In the genomic region with DNA sequence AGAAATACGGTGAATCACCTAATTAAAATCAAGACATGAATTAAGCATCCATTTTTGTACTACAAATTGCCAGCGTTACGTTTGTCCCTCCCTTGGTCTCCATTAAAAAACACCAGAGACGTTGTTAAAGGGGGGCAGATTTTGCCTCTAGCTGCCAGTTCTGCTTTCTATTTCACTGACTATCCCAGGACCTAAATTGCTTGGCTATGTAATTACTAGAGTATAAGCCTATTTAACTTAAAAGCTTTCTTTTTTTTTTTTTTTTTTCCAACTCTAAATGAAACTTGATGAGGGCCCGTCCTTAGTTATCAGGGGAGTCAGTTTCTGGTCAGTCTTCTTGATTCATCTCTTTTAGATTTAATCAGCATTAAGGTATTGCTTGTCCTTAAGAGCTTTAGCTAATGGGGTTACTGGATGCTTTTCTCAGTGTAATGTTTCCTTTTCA, we compare ENCODE assay signal across 8 cellular contexts. TPM values are rescaled to one million over a fixed set of nuclear protein-coding genes. Genes with fewer than 3 reads are reported as not detected.
DNase-seq lines count a peak whose midpoint lies in the region; ATAC-seq and TF ChIP-seq lines count a peak whose summit lies in the region.

No MANE protein-coding gene starts in this region.

- H3K27me3 ChIP-seq in DND-41 (ENCODE audit: insufficient read depth, low read length, poor library complexity) (peaks cover 20% of the 10 kb centered on the region), KMS-11 (ENCODE audit: insufficient read depth, low read depth) (no peaks in the 10 kb centered on the region), iPS-15b (ENCODE audit: control insufficient read depth, insufficient read depth, low read length) (no peaks in the 10 kb centered on the region), spleen (replicated peaks in 1 of 7) (no peaks in the 10 kb centered on the region)

- peaks cover 1% of the 10 kb centered on the region for H3K27me3 Mint-ChIP-seq in activated naive CD8-positive, alpha-beta T cell

- H3K4me2 ChIP-seq in DND-41 (ENCODE audit: insufficient read depth, low read length) (peak overlapping the region; percentile 98), KMS-11 (peak overlapping the region; percentile 40)

- no peak for DNase-seq in DND-41
- no peak for DNase-seq in spleen
- DNase-seq in NK-92 treated with Interleukin-12 subunit alpha and Interleukin-12 subunit beta, amount 100 ng/mL, for 24 hours (lab: John Stamatoyannopoulos, UW) = no peak
- DNase-seq in omental fat pad (ENCODE audit: low spot score) = no peak

- peaks cover 16% of the 10 kb centered on the region for H3K36me3 ChIP-seq in DND-41 (ENCODE audit: insufficient read depth, low read length)
- no peaks in the 10 kb centered on the region for H3K36me3 ChIP-seq in KMS-11 (ENCODE audit: insufficient read depth)
- no peaks in the 10 kb centered on the region for H3K36me3 ChIP-seq in iPS-15b (ENCODE audit: control insufficient read depth, insufficient read depth, low read length)
- H3K36me3 ChIP-seq in spleen = peaks cover 0 to 14% (median 0%) of the 10 kb centered on the region in 6 donors

- H3K4me1 ChIP-seq in DND-41 (ENCODE audit: insufficient read depth, low read length) = peaks cover 40% of the 10 kb centered on the region
- H3K4me1 ChIP-seq in KMS-11 (ENCODE audit: low read depth, poor library complexity, severe bottlenecking) = peaks cover 20% of the 10 kb centered on the region
- peaks cover 21% of the 10 kb centered on the region for H3K4me1 ChIP-seq in iPS-15b (ENCODE audit: control insufficient read depth, insufficient read depth, low read length)
- peaks cover 23 to 69% (median 53%) of the 10 kb centered on the region in 6 donors for H3K4me1 ChIP-seq in spleen

- H3K79me2 ChIP-seq in DND-41 (ENCODE audit: insufficient read depth, low read length) = peaks cover 36% of the 10 kb centered on the region
- H3K79me2 ChIP-seq in KMS-11 (ENCODE audit: insufficient read depth, low read depth) = peaks cover 44% of the 10 kb centered on the region

- no peak for TF ChIP-seq POLR2A in spleen (IDR thresholded peaks at IDR 0.05)

- H3K27ac Mint-ChIP-seq in activated naive CD8-positive, alpha-beta T cell = peak overlapping the region; percentile 88

- WGBS in spleen, 5 donors = 1% methylated on average over 5 of the region's 5 CpGs

- peak overlapping the region; percentile 74 for H2AFZ ChIP-seq in DND-41 (ENCODE audit: low read depth, low read length)
- H2AFZ ChIP-seq in KMS-11 (ENCODE audit: low read depth) = no peak overlapping the region

- H3K4me1 Mint-ChIP-seq in activated naive CD8-positive, alpha-beta T cell (ENCODE audit: low read depth) = peaks cover 56% of the 10 kb centered on the region

- H4K20me1 ChIP-seq in DND-41 (ENCODE audit: insufficient read depth, low read length) = peaks cover 26% of the 10 kb centered on the region
- H4K20me1 ChIP-seq in KMS-11 (ENCODE audit: insufficient read depth) = no peaks in the 10 kb centered on the region

- no peaks in the 10 kb centered on the region for H3K9me3 Mint-ChIP-seq in activated naive CD8-positive, alpha-beta T cell (ENCODE audit: low read depth)

- H3K9ac ChIP-seq in DND-41 (ENCODE audit: low read depth, low read length) = peak overlapping the region; percentile 77
- H3K9ac ChIP-seq in KMS-11 = peak overlapping the region; percentile 82
- peak overlapping the region; percentile 77 for H3K9ac ChIP-seq in iPS-15b (ENCODE audit: low read depth, low read length)

- peak overlapping the region; percentile 89 for H3K4me3 Mint-ChIP-seq in activated naive CD8-positive, alpha-beta T cell

- no peaks in the 10 kb centered on the region for H3K9me3 ChIP-seq in DND-41 (ENCODE audit: insufficient read depth, low read length, severe bottlenecking)
- no peaks in the 10 kb centered on the region for H3K9me3 ChIP-seq in iPS-15b (ENCODE audit: control insufficient read depth, insufficient read depth, low read length)
- no peaks in the 10 kb centered on the region for H3K9me3 ChIP-seq in spleen

- peaks cover 2% of the 10 kb centered on the region for H3K36me3 Mint-ChIP-seq in activated naive CD8-positive, alpha-beta T cell

- TF ChIP-seq CTCF in DND-41 (IDR thresholded peaks at IDR 0.05; ENCODE audit: borderline replicate concordance, extremely low read depth, low read length, poor library complexity, severe bottlenecking) (no peak), KMS-11 (conservative IDR thresholded peaks at IDR 0.05; ENCODE audit: low read depth, low read length) (no peak), spleen (IDR thresholded peaks at IDR 0.05 in 8 of 11, conservative IDR thresholded peaks at IDR 0.05 in 3 of 11) (no peak), omental fat pad (IDR thresholded peaks at IDR 0.05) (no peak)

- H3K4me3 ChIP-seq in DND-41 (ENCODE audit: low read depth in 1 of 2, low read length in 2 of 2) (peak overlapping the region; percentile 73 to 76), KMS-11 (IDR thresholded peaks at IDR 0.05; ENCODE audit: insufficient read depth, low read depth, low read length) (no peak overlapping the region), iPS-15b (ENCODE audit: low read depth, low read length) (peak overlapping the region; percentile 57), spleen (peak overlapping the region; percentile 58 to 91 (median 74))

- intact Hi-C loops in spleen (cut with DNase I; ENCODE audit: low total_unique reads) = loop anchor here (10.0 kb wide), 1 partner anchor 625 kb away; no protein-coding TSS in a partner anchor

- no peak for ATAC-seq in DND-41 (ENCODE audit: insufficient read depth, low read depth)
- no peak for ATAC-seq in HG02798 (IDR thresholded peaks at IDR 0.05; ENCODE audit: poor library complexity, unreplicated experiment)
- ATAC-seq in omental fat pad (ENCODE audit: low FRiP score) = no peak

- H3K27ac ChIP-seq in DND-41 (ENCODE audit: low read length) (peak overlapping the region; percentile 82), KMS-11 (peak overlapping the region; percentile 86), spleen (peak overlapping the region; percentile 94 to 98 (median 96))

RNA-seq across cellular contexts. Expression of a gene that starts 1.1 kb away (rescaled TPM):
- total RNA-seq in spleen = 10 to 100 TPM; 31.2 to 63.0 (median 45.8) TPM
- 10 to 100 TPM; 37.1 to 63.8 (median 50.3) TPM for polyA plus RNA-seq in spleen
- total RNA-seq in omental fat pad = 10 to 100 TPM; 42.0 to 52.9 (median 49.0) TPM
